Comparison of ENCODE assay signal across 8 cellular contexts in genomic region chr16:3654249-3654991, GRCh38.
DNase-seq lines count a peak whose midpoint lies in the region; ATAC-seq lines count a peak whose summit lies in the region.

DNASE1 (plus strand) TSS chr16:3654691; CDS start chr16:3655374, 683 bp downstream.

- ATAC-seq in memory B cell (ENCODE audit: low read depth): peak; percentile 80

- H3K27me3 Mint-ChIP-seq in memory B cell: no peaks in the 10 kb centered on the region

- H3K36me3 Mint-ChIP-seq in memory B cell: peaks cover 14% of the 10 kb centered on the region

- H3K27ac Mint-ChIP-seq in memory B cell: no peak within 1 kb of the TSS

- H3K4me3 Mint-ChIP-seq in memory B cell: no peak within 1 kb of the TSS

- peak; percentile 67 for DNase-seq in NCI-H2227 (lab: John Stamatoyannopoulos, UW; ENCODE audit: unreplicated experiment)
- no peak for DNase-seq in NCI-H2227 treated with DMSO at 0.1 percent for 48 hours (lab: John Stamatoyannopoulos, UW)
- peak; percentile 80 for DNase-seq in NCI-H146 (lab: John Stamatoyannopoulos, UW)
- peak; percentile 75 for DNase-seq in activated CD4-positive, alpha-beta T cell treated with anti-CD3 and anti-CD28 coated beads for 48 hours
- DNase-seq in ecto neural progenitor cell (ENCODE audit: low spot score): peak; percentile 76
- peak; percentile 48 to 60 for DNase-seq in memory B cell (ENCODE audit: low spot score in 2 of 2)
- DNase-seq in stimulated activated CD8-positive, alpha-beta memory T cell treated with anti-CD3 and anti-CD28 coated beads, Interleukin-7, amount 100 ng/mL, for 4 hours (ENCODE audit: low read depth in 2 of 2): peak; percentile 9 to 13
- DNase-seq in T1000 (lab: John Stamatoyannopoulos, UW): no peak

- H3K4me1 Mint-ChIP-seq in memory B cell: peaks cover 3% of the 10 kb centered on the region

- H3K9me3 Mint-ChIP-seq in memory B cell: no peaks in the 10 kb centered on the region

Comparison
In these comparisons a context has a peak if more than half of its experiments do, and no peak if none do; other contexts are left out.
1. DNase-seq: peak in NCI-H2227 (single experiment), NCI-H146 (single experiment), activated CD4-positive, alpha-beta T cell treated with anti-CD3 and anti-CD28 coated beads for 48 hours (single experiment), ecto neural progenitor cell (single experiment), memory B cell (2 of 2) and stimulated activated CD8-positive, alpha-beta memory T cell treated with anti-CD3 and anti-CD28 coated beads, Interleukin-7, amount 100 ng/mL, for 4 hours (2 of 2); none in NCI-H2227 treated with DMSO at 0.1 percent for 48 hours (single experiment) and T1000 (single experiment).